In genomic region chr5:144011348-144011861, GRCh38 we compare ENCODE assay signal across 22 cellular contexts.
DNase-seq lines count a peak whose midpoint lies in the region; ATAC-seq, FAIRE-seq and TF ChIP-seq lines count a peak whose summit lies in the region.
"Had no signal": no experiment of that assay in that cellular context is flagged by ENCODE, and none has a peak within 500 bp of the region (broad histone marks: within the 10 kb centered on the region; RNA-seq: fewer than 3 reads in every experiment).

No MANE protein-coding gene starts in this region.

- H3K79me2 ChIP-seq in SK-N-SH (ENCODE audit: insufficient read depth), result no peaks in the 10 kb centered on the region
- no peaks in the 10 kb centered on the region for H3K79me2 ChIP-seq in H1 (ENCODE audit: control insufficient read depth in 1 of 2, insufficient read depth in 2 of 2, low read length in 2 of 2)

- H3K4ac ChIP-seq in H1 (replicated peaks; ENCODE audit: insufficient read length, low read depth, low read length), result no peak overlapping the region

- no peak overlapping the region for H3K56ac ChIP-seq in H1 (replicated peaks; ENCODE audit: insufficient read length, low read depth, low read length)

- no peak overlapping the region for H4K5ac ChIP-seq in H1 (ENCODE audit: insufficient read length, low read depth, low read length)

- H2BK120ac ChIP-seq in H1 (replicated peaks; ENCODE audit: low read depth, low read length), result no peak overlapping the region

- POLR2A ChIA-PET in SK-N-SH (lab: Yijun Ruan, JAX) (no interaction called here), H1 (lab: Charles Lee; ENCODE audit: partially characterized antibody) (no interaction called here)

- H3K36me3 ChIP-seq in SK-N-SH (replicated peaks in 1 of 2; ENCODE audit: control insufficient read depth in 1 of 2, insufficient read depth in 2 of 2, low read length in 1 of 2) (no peaks in the 10 kb centered on the region), H1 (ENCODE audit: control insufficient read depth in 2 of 4, insufficient read depth in 4 of 4, low read length in 3 of 4) (peaks cover 0 to 21% (median 8%) of the 10 kb centered on the region in 4 experiments; a peak in 3 of 8 replicates), iPS-18a (ENCODE audit: control insufficient read depth, low read depth, low read length) (no peaks in the 10 kb centered on the region)

- no peak overlapping the region for H3K27ac Mint-ChIP-seq in effector memory CD8-positive, alpha-beta T cell
- H3K27ac Mint-ChIP-seq: CD14-positive monocyte; CD8-positive, alpha-beta T cell; HFFc6 had no signal

- H3K9me2 ChIP-seq in SK-N-SH, result no peaks in the 10 kb centered on the region

- H2BK5ac ChIP-seq in H1 (ENCODE audit: low read depth, low read length), result no peak overlapping the region; the same call in 1 of the 2 replicates

- H2BK12ac ChIP-seq in H1 (ENCODE audit: low read depth, low read length), result no peak overlapping the region

- H3K27ac ChIP-seq in SK-N-SH (ENCODE audit: low read depth in 2 of 2, low read length in 1 of 2), result no peak overlapping the region
- H3K27ac ChIP-seq in H1 (ENCODE audit: low read depth, low read length), result no peak overlapping the region; the same call in 1 of the 2 replicates
- H3K27ac ChIP-seq in iPS-18a (ENCODE audit: low read length), result peak overlapping the region; percentile 64
- H3K27ac ChIP-seq: 22Rv1 had no signal

- H3K14ac ChIP-seq in H1 (ENCODE audit: insufficient read length), result no peak overlapping the region

- H3K23ac ChIP-seq in H1 (ENCODE audit: insufficient read length), result no peak overlapping the region

- no peak overlapping the region for H4K8ac ChIP-seq in H1 (ENCODE audit: extremely low read depth, insufficient read depth, low read length)

- TF ChIP-seq RAD21 in SK-N-SH (IDR thresholded peaks at IDR 0.05; ENCODE audit: low read length), result no peak
- no peak for TF ChIP-seq RAD21 in H1 (IDR thresholded peaks at IDR 0.05 in 1 of 2, conservative IDR thresholded peaks at IDR 0.05 in 1 of 2; ENCODE audit: low read depth in 2 of 2, low read length in 2 of 2)

- H2AFZ ChIP-seq in SK-N-SH (ENCODE audit: low read depth) (peak overlapping the region; percentile 33; the same call in 1 of the 2 replicates), H1 (ENCODE audit: low read length) (no peak overlapping the region)

- no peaks in the 10 kb centered on the region for H3K4me1 Mint-ChIP-seq in effector memory CD8-positive, alpha-beta T cell (ENCODE audit: low read depth in 2 of 2)

- no peak overlapping the region for H3K4me2 ChIP-seq in SK-N-SH
- H3K4me2 ChIP-seq in H1 (ENCODE audit: insufficient read depth in 1 of 2, low read depth in 2 of 2, low read length in 2 of 2), result no peak overlapping the region

- no peak overlapping the region for H3K18ac ChIP-seq in H1 (ENCODE audit: extremely low read depth, low read length)

- no peak overlapping the region for H4K91ac ChIP-seq in H1 (replicated peaks; ENCODE audit: insufficient read length, low read length)

- H2BK20ac ChIP-seq in H1 (ENCODE audit: low read length), result no peak overlapping the region

- no peaks in the 10 kb centered on the region for H4K20me1 ChIP-seq in SK-N-SH (ENCODE audit: insufficient read depth)
- H4K20me1 ChIP-seq in H1 (replicated peaks in 1 of 2; ENCODE audit: control insufficient read depth in 1 of 2, insufficient read depth in 2 of 2, low read length in 2 of 2), result no peaks in the 10 kb centered on the region

- H3K27me3 ChIP-seq in SK-N-SH (ENCODE audit: insufficient read depth) (no peaks in the 10 kb centered on the region), H1 (replicated peaks in 1 of 4; ENCODE audit: control insufficient read depth in 3 of 4, extremely low read depth in 1 of 4, insufficient read depth in 3 of 4, low read length in 3 of 4) (no peaks in the 10 kb centered on the region), iPS-18a (ENCODE audit: control insufficient read depth, insufficient read depth, low read length) (no peaks in the 10 kb centered on the region)

- H3K4me1 ChIP-seq in SK-N-SH (ENCODE audit: control insufficient read depth in 1 of 2, insufficient read depth in 2 of 2, low read depth in 1 of 2, low read length in 1 of 2), result no peaks in the 10 kb centered on the region; a peak in 1 of 4 replicates
- H3K4me1 ChIP-seq in H1 (replicated peaks in 1 of 4; ENCODE audit: control insufficient read depth in 3 of 4, insufficient read depth in 4 of 4, low read length in 3 of 4), result no peaks in the 10 kb centered on the region
- H3K4me1 ChIP-seq in iPS-18a (ENCODE audit: control insufficient read depth, low read depth, low read length), result peaks cover 5% of the 10 kb centered on the region

- H2BK15ac ChIP-seq in H1 (ENCODE audit: low read length), result no peak overlapping the region

- TF ChIP-seq POLR2A in H1 (IDR thresholded peaks at IDR 0.05; ENCODE audit: control extremely low read depth in 1 of 2, low read depth in 2 of 2, low read length in 2 of 2), result no peak

- no peaks in the 10 kb centered on the region for H3K79me1 ChIP-seq in H1 (ENCODE audit: low read depth, low read length)

- TF ChIP-seq EP300 in SK-N-SH (IDR thresholded peaks at IDR 0.05; ENCODE audit: borderline replicate concordance in 1 of 2, low read depth in 1 of 2, low read length in 1 of 2) (no peak), H1 (IDR thresholded peaks at IDR 0.05; ENCODE audit: borderline replicate concordance in 1 of 2, low read depth in 2 of 2, low read length in 2 of 2) (peak in 1 of 2 experiments; percentile 51; a peak in 1 of 3 replicates)

- DNase-seq in SK-N-SH (no peak), H1 (ENCODE audit: low read depth in 1 of 2, low spot score in 2 of 2) (no peak)
- no peak for DNase-seq in effector memory CD8-positive, alpha-beta T cell
- DNase-seq in activated naive CD4-positive, alpha-beta T cell treated with Interleukin-2 at 50 U/mL for 16 hours, result no peak
- DNase-seq: CD8-positive, alpha-beta T cell; COR-L47; DMS153; DMS79 treated with DMSO at 0.1 percent for 48 hours; EL; GF-D8; GOT3; HCEC 1CT; HFFc6; IMR-90; KG1 had no signal

- CTCF ChIA-PET in SK-N-SH (lab: Yijun Ruan, JAX), result interaction anchor here (1.1 kb wide), 1 partner anchor 34 kb away, joined by 3 read pairs; no protein-coding TSS in a partner anchor
- CTCF ChIA-PET in H1 (lab: Charles Lee; ENCODE audit: partially characterized antibody), result no interaction called here

- no peak overlapping the region for H2AK5ac ChIP-seq in H1 (ENCODE audit: low read depth, low read length)

- H3K23me2 ChIP-seq in H1 (ENCODE audit: low read depth, low read length), result no peaks in the 10 kb centered on the region

- ATAC-seq in SK-N-SH treated with all-trans-retinoic acid at 6 μM for 48 hours, result no peak
- no peak for ATAC-seq in GM19351 (IDR thresholded peaks at IDR 0.05; ENCODE audit: unreplicated experiment)
- no peak for ATAC-seq in effector memory CD8-positive, alpha-beta T cell (replicated peaks)
- ATAC-seq: CD8-positive, alpha-beta T cell had no signal

- H3F3A ChIP-seq in SK-N-SH (replicated peaks; ENCODE audit: insufficient read depth), result no peaks in the 10 kb centered on the region

- H3K9me3 Mint-ChIP-seq in effector memory CD8-positive, alpha-beta T cell, result no peaks in the 10 kb centered on the region

- H3K27me3 Mint-ChIP-seq in effector memory CD8-positive, alpha-beta T cell, result peaks cover 13 to 16% of the 10 kb centered on the region in 2 donors

- TF ChIP-seq CTCF in SK-N-SH (IDR thresholded peaks at IDR 0.05), result no peak
- TF ChIP-seq CTCF in H1 (IDR thresholded peaks at IDR 0.05; ENCODE audit: control extremely low read depth in 1 of 3, insufficient read depth in 1 of 3, low read depth in 1 of 3, low read length in 3 of 3), result no peak

- H3K4me3 ChIP-seq in SK-N-SH (ENCODE audit: low read depth in 2 of 2, low read length in 1 of 2) (no peak overlapping the region), H1 (ENCODE audit: extremely low read depth in 1 of 4, insufficient read depth in 2 of 4, low read depth in 3 of 4, low read length in 4 of 4) (peak overlapping the region in 1 of 4 experiments; percentile 33; a peak in 1 of 8 replicates), iPS-18a (ENCODE audit: low read length) (no peak overlapping the region)

- peaks cover 2% of the 10 kb centered on the region; the same call in 1 of the 2 replicates for H3K9me3 ChIP-seq in SK-N-SH
- H3K9me3 ChIP-seq in H1 (ENCODE audit: insufficient read depth in 2 of 2, low read depth in 1 of 2, low read length in 1 of 2), result peaks cover 32 to 47% of the 10 kb centered on the region in 2 experiments
- peaks cover 38% of the 10 kb centered on the region for H3K9me3 ChIP-seq in iPS-18a (ENCODE audit: control insufficient read depth, low read depth, low read length)

- no peaks in the 10 kb centered on the region for H3K36me3 Mint-ChIP-seq in effector memory CD8-positive, alpha-beta T cell (ENCODE audit: insufficient read depth)
- H3K36me3 Mint-ChIP-seq: CD14-positive monocyte; CD8-positive, alpha-beta T cell had no signal

- FAIRE-seq in H1 (lab: Jason Lieb, UNC), result peak; percentile 89
- FAIRE-seq: D721Med, HTR-8/SVneo had no signal

- H3K4me3 Mint-ChIP-seq in effector memory CD8-positive, alpha-beta T cell, result no peak overlapping the region
- H3K4me3 Mint-ChIP-seq: CD14-positive monocyte; CD8-positive, alpha-beta T cell; HFFc6 had no signal

- H3K9ac ChIP-seq in SK-N-SH (no peak overlapping the region), H1 (replicated peaks in 1 of 4; ENCODE audit: extremely low read depth in 1 of 4, low read depth in 3 of 4, low read length in 3 of 4) (no peak overlapping the region), iPS-18a (ENCODE audit: low read length) (no peak overlapping the region)

TF ChIP-seq in SK-N-SH, 30 proteins besides CTCF, POLR2A, EP300 and RAD21 (continues in another document):
- TF ChIP-seq RCOR1 (IDR thresholded peaks at IDR 0.05; ENCODE audit: low read length), result no peak

TF ChIP-seq in SK-N-SH treated with all-trans-retinoic acid at 6 μM for 48 hours, 23 proteins besides CTCF, POLR2A, EP300 and RAD21 (continues in another document):
- TF ChIP-seq ZNF565 (CRISPR knock-in tag; conservative IDR thresholded peaks at IDR 0.05; ENCODE audit: low read depth), result no peak
- TF ChIP-seq ZNF70 (CRISPR knock-in tag; IDR thresholded peaks at IDR 0.05), result no peak
- no peak for TF ChIP-seq ARNTL (CRISPR knock-in tag; IDR thresholded peaks at IDR 0.05; ENCODE audit: borderline replicate concordance, low read depth)

TF ChIP-seq in H1, 55 proteins besides CTCF, POLR2A, EP300 and RAD21 (continues in another document):
- TF ChIP-seq YY1 (IDR thresholded peaks at IDR 0.05; ENCODE audit: low read depth, low read length), result no peak

Comparison
In these comparisons a context has a peak if more than half of its experiments do, and no peak if none do; other contexts are left out.
1. Of the 17 proteins assayed by ChIP-seq in both H1 and SK-N-SH: peak only in H1: TEAD4; only in SK-N-SH: none; in both: none; in neither: 15; mixed calls (peak in some experiments, not most) for 1.